Comparison of ENCODE assay signal across 20 cellular contexts in genomic region chr5:179758905-179759304, GRCh38. TPM values are rescaled to one million over a fixed set of nuclear protein-coding genes. Genes with fewer than 3 reads are reported as not detected.
DNase-seq lines count a peak whose midpoint lies in the region; ATAC-seq and TF ChIP-seq lines count a peak whose summit lies in the region.
"Had no signal": no experiment of that assay in that cellular context is flagged by ENCODE, and none has a peak within 500 bp of the region (broad histone marks: within the 10 kb centered on the region; RNA-seq: fewer than 3 reads in every experiment).

No MANE protein-coding gene starts in this region.

- H3K9me3 Mint-ChIP-seq in stimulated activated naive CD8-positive, alpha-beta T cell treated with anti-CD3 and anti-CD28 coated beads, Interleukin-15, Interleukin-2, amounts not matched to agents 100 ng/mL and 50 ng/mL, for 24 hours, result no peaks in the 10 kb centered on the region
- no peaks in the 10 kb centered on the region for H3K9me3 Mint-ChIP-seq in stimulated activated naive CD8-positive, alpha-beta T cell treated with anti-CD3 and anti-CD28 coated beads, Interleukin-15, amount 100 ng/mL, for 72 hours
- no peaks in the 10 kb centered on the region for H3K9me3 Mint-ChIP-seq in central memory CD8-positive, alpha-beta T cell
- H3K9me3 Mint-ChIP-seq: naive B cell had no signal

- H3K4me3 ChIP-seq in upper lobe of right lung, result no peak overlapping the region
- H3K4me3 ChIP-seq in spleen, result no peak overlapping the region
- H3K4me3 ChIP-seq: K562, prostate gland, tibial artery had no signal

- no peaks in the 10 kb centered on the region for H3K9me3 ChIP-seq in upper lobe of right lung
- H3K9me3 ChIP-seq in spleen, result no peaks in the 10 kb centered on the region
- H3K9me3 ChIP-seq: prostate gland, tibial artery had no signal

- DNase-seq in SKM-1 treated with dmso at 0.1 percent for 144 hours (lab: John Stamatoyannopoulos, UW; ENCODE audit: unreplicated experiment) (peak; percentile 52), SKM-1 (lab: John Stamatoyannopoulos, UW; ENCODE audit: unreplicated experiment) (no peak), upper lobe of right lung (peak; percentile 15), spleen (no peak), RKO (ENCODE audit: low spot score) (no peak)
- DNase-seq in stimulated activated naive CD8-positive, alpha-beta T cell treated with anti-CD3 and anti-CD28 coated beads, Interleukin-15, amount 100 ng/mL, for 72 hours, result no peak
- DNase-seq in central memory CD8-positive, alpha-beta T cell (ENCODE audit: low spot score in 2 of 2), result no peak
- DNase-seq: 8988T, activated gamma-delta T cell, DMS 273 treated with DMSO at 0.1 percent for 48 hours, naive B cell, NCI-H1105 treated with DMSO at 0.1 percent for 48 hours, NCI-H526 treated with DMSO at 0.1 percent for 48 hours, small intestine had no signal

- no peak for ATAC-seq in stimulated activated naive CD8-positive, alpha-beta T cell treated with anti-CD3 and anti-CD28 coated beads, Interleukin-15, amount 100 ng/mL, for 72 hours
- ATAC-seq in central memory CD8-positive, alpha-beta T cell (replicated peaks; ENCODE audit: extremely low read depth, poor library complexity, severe bottlenecking), result no peak
- ATAC-seq in upper lobe of right lung, result peak; percentile 5
- ATAC-seq: K562, SK-N-SH treated with all-trans-retinoic acid at 6 μM for 48 hours had no signal

- H3K4me1 Mint-ChIP-seq in stimulated activated naive CD8-positive, alpha-beta T cell treated with anti-CD3 and anti-CD28 coated beads, Interleukin-15, Interleukin-2, amounts not matched to agents 100 ng/mL and 50 ng/mL, for 24 hours (ENCODE audit: low read depth), result peaks cover 74% of the 10 kb centered on the region
- H3K4me1 Mint-ChIP-seq in stimulated activated naive CD8-positive, alpha-beta T cell treated with anti-CD3 and anti-CD28 coated beads, Interleukin-15, amount 100 ng/mL, for 72 hours, result peaks cover 64% of the 10 kb centered on the region
- peaks cover 70% of the 10 kb centered on the region for H3K4me1 Mint-ChIP-seq in central memory CD8-positive, alpha-beta T cell

- H3K27me3 Mint-ChIP-seq in stimulated activated naive CD8-positive, alpha-beta T cell treated with anti-CD3 and anti-CD28 coated beads, Interleukin-15, Interleukin-2, amounts not matched to agents 100 ng/mL and 50 ng/mL, for 24 hours, result no peaks in the 10 kb centered on the region
- H3K27me3 Mint-ChIP-seq in stimulated activated naive CD8-positive, alpha-beta T cell treated with anti-CD3 and anti-CD28 coated beads, Interleukin-15, amount 100 ng/mL, for 72 hours, result no peaks in the 10 kb centered on the region
- no peaks in the 10 kb centered on the region for H3K27me3 Mint-ChIP-seq in central memory CD8-positive, alpha-beta T cell
- H3K27me3 Mint-ChIP-seq: B cell, naive B cell had no signal

- TF ChIP-seq CTCF in upper lobe of right lung (IDR thresholded peaks at IDR 0.05) (no peak), spleen (IDR thresholded peaks at IDR 0.05 in 8 of 11, conservative IDR thresholded peaks at IDR 0.05 in 3 of 11) (no peak)

- H3K36me3 ChIP-seq in upper lobe of right lung, result no peaks in the 10 kb centered on the region
- no peaks in the 10 kb centered on the region for H3K36me3 ChIP-seq in spleen
- H3K36me3 ChIP-seq: prostate gland had no signal

- H3K27me3 ChIP-seq in upper lobe of right lung, result no peaks in the 10 kb centered on the region
- no peaks in the 10 kb centered on the region for H3K27me3 ChIP-seq in spleen (replicated peaks in 1 of 7)
- H3K27me3 ChIP-seq: tibial artery had no signal

- H3K36me3 Mint-ChIP-seq in stimulated activated naive CD8-positive, alpha-beta T cell treated with anti-CD3 and anti-CD28 coated beads, Interleukin-15, Interleukin-2, amounts not matched to agents 100 ng/mL and 50 ng/mL, for 24 hours (ENCODE audit: low read depth), result peaks cover 7% of the 10 kb centered on the region
- peaks cover 13% of the 10 kb centered on the region for H3K36me3 Mint-ChIP-seq in central memory CD8-positive, alpha-beta T cell (ENCODE audit: insufficient read depth)
- H3K36me3 Mint-ChIP-seq: naive B cell had no signal

- H3K27ac ChIP-seq in upper lobe of right lung (no peak overlapping the region), spleen (peak overlapping the region in 3 of 8 donors; percentile 67 to 68 (median 68))
- H3K27ac ChIP-seq: prostate gland, tibial artery had no signal

- WGBS in spleen, 5 donors, result 55 to 88% (median 69%) methylated on average over 9 of the region's 9 CpGs

- H3K4me3 Mint-ChIP-seq in stimulated activated naive CD8-positive, alpha-beta T cell treated with anti-CD3 and anti-CD28 coated beads, Interleukin-15, Interleukin-2, amounts not matched to agents 100 ng/mL and 50 ng/mL, for 24 hours, result no peak overlapping the region
- no peak overlapping the region for H3K4me3 Mint-ChIP-seq in stimulated activated naive CD8-positive, alpha-beta T cell treated with anti-CD3 and anti-CD28 coated beads, Interleukin-15, amount 100 ng/mL, for 72 hours
- H3K4me3 Mint-ChIP-seq in central memory CD8-positive, alpha-beta T cell, result no peak overlapping the region
- H3K4me3 Mint-ChIP-seq: B cell, naive B cell had no signal

- H3K4me1 ChIP-seq in upper lobe of right lung (peaks cover 59% of the 10 kb centered on the region), spleen (peaks cover 15 to 99% (median 77%) of the 10 kb centered on the region in 6 donors)

- TF ChIP-seq POLR2A in spleen (IDR thresholded peaks at IDR 0.05), result no peak

- peak overlapping the region; percentile 87 for H3K27ac Mint-ChIP-seq in stimulated activated naive CD8-positive, alpha-beta T cell treated with anti-CD3 and anti-CD28 coated beads, Interleukin-15, Interleukin-2, amounts not matched to agents 100 ng/mL and 50 ng/mL, for 24 hours
- H3K27ac Mint-ChIP-seq in stimulated activated naive CD8-positive, alpha-beta T cell treated with anti-CD3 and anti-CD28 coated beads, Interleukin-15, amount 100 ng/mL, for 72 hours, result no peak overlapping the region
- H3K27ac Mint-ChIP-seq in central memory CD8-positive, alpha-beta T cell (ENCODE audit: low read depth), result peak overlapping the region; percentile 77
- H3K27ac Mint-ChIP-seq: B cell had no signal

- intact Hi-C loops in upper lobe of right lung (cut with DNase I) (no loop called here), spleen (cut with DNase I; ENCODE audit: low total_unique reads) (no loop called here)

RNA-seq across cellular contexts. Expression of gene MAML1, which starts 26.3 kb away (rescaled TPM):
- total RNA-seq in upper lobe of right lung (24.4 TPM), spleen (10 to 100 TPM; 31.3 to 42.8 (median 36.7) TPM)
- 10 to 100 TPM in 1 of 3 donors, 1 to 10 TPM in 2; 4.7 to 10.7 (median 6.7) TPM for polyA plus RNA-seq in spleen

RNA-seq across cellular contexts. Expression of gene LTC4S, which starts 34.9 kb away (rescaled TPM):
- total RNA-seq in upper lobe of right lung (22.6 TPM), spleen (10 to 100 TPM in 3 of 7 donors, 1 to 10 TPM in 4; 4.0 to 24.2 (median 9.2) TPM)
- 10 to 100 TPM in 1 of 3 donors, 1 to 10 TPM in 2; 3.1 to 14.9 (median 3.8) TPM for polyA plus RNA-seq in spleen

RNA-seq across cellular contexts. Expression of gene MGAT4B, which starts 47.8 kb away (rescaled TPM):
- total RNA-seq in upper lobe of right lung, result 118 TPM
- total RNA-seq in spleen, result 100 to 1,000 TPM in 2 of 7 donors, 10 to 100 TPM in 5; 76.8 to 117 (median 87.7) TPM
- polyA plus RNA-seq in spleen, result 10 to 100 TPM; 34.9 to 49.3 (median 35.8) TPM

Comparison
In these comparisons a context has a peak if more than half of its experiments do, and no peak if none do; other contexts are left out.
1. DNase-seq: peak in SKM-1 treated with dmso at 0.1 percent for 144 hours (single experiment) and upper lobe of right lung (single experiment); none in SKM-1 (single experiment), stimulated activated naive CD8-positive, alpha-beta T cell treated with anti-CD3 and anti-CD28 coated beads, Interleukin-15, amount 100 ng/mL, for 72 hours (0 of 2), central memory CD8-positive, alpha-beta T cell (0 of 2), spleen (single experiment) and RKO (single experiment).
2. H3K27ac Mint-ChIP-seq: peak in stimulated activated naive CD8-positive, alpha-beta T cell treated with anti-CD3 and anti-CD28 coated beads, Interleukin-15, Interleukin-2, amounts not matched to agents 100 ng/mL and 50 ng/mL, for 24 hours (single experiment) and central memory CD8-positive, alpha-beta T cell (single experiment); none in stimulated activated naive CD8-positive, alpha-beta T cell treated with anti-CD3 and anti-CD28 coated beads, Interleukin-15, amount 100 ng/mL, for 72 hours (0 of 2).